Comparison of ENCODE assay signal across 8 cellular contexts in the genomic region with DNA sequence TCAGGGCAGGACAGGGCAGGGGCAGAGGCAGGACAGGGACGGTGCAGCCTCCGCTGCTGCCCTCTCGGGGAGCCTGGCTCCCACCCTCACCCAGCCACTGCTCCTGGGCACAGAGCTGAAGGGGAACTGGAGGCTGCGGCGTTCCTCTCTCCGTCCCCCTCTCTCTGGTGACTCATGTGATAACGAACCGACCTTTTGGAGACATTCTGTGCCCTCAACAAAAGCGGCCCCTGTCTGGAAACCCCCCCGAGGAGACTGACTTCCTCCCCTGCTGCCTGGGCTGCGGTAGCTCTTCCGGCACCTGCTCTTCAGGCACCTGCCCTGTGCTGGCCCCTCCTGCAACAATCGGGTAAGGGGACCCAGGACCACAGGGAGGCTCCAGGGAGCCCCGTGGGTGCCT.
DNase-seq lines count a peak whose midpoint lies in the region; ATAC-seq and TF ChIP-seq lines count a peak whose summit lies in the region.
"Not testable (repeated sequence)": the region's sequence is repeated elsewhere in the genome, so short reads cannot be mapped to it uniquely, and the experiment has no call there.

No MANE protein-coding gene starts in this region.

- H3K9me3 Mint-ChIP-seq in type B pancreatic cell, result not testable (repeated sequence)

- not testable (repeated sequence) for TF ChIP-seq CTCF in colonic mucosa (IDR thresholded peaks at IDR 0.05); right lobe of liver (IDR thresholded peaks at IDR 0.05); type B pancreatic cell (conservative IDR thresholded peaks at IDR 0.05)

- 60% methylated on average over 1 of the region's 14 CpGs for WGBS in right lobe of liver (ENCODE audit: insufficient coverage, low coverage, low lambda C conversion rate, missing lambda C conversion rate)

- TF ChIP-seq POLR2A in GM18505 (IDR thresholded peaks at IDR 0.05; ENCODE audit: borderline replicate concordance, extremely low read depth, insufficient read depth, insufficient read length), result not testable (repeated sequence)
- peak; percentile 44 for TF ChIP-seq POLR2A in right lobe of liver (IDR thresholded peaks at IDR 0.05)

- peak; percentile 56 for ATAC-seq in GM18505 (IDR thresholded peaks at IDR 0.05; ENCODE audit: unreplicated experiment)
- peak; percentile 60 for ATAC-seq in HG02943 (IDR thresholded peaks at IDR 0.05; ENCODE audit: low read depth, unreplicated experiment)
- peak; percentile 51 to 69 (median 56) for ATAC-seq in right lobe of liver

- not testable (repeated sequence) for H3K4me1 ChIP-seq in SJSA1 (replicated peaks); colonic mucosa; right lobe of liver

- H3K27ac ChIP-seq in SJSA1, colonic mucosa, right lobe of liver: not testable (repeated sequence)

- not testable (repeated sequence) for H3K4me3 ChIP-seq in SJSA1, colonic mucosa, right lobe of liver

- not testable (repeated sequence) for H3K4me1 Mint-ChIP-seq in type B pancreatic cell (ENCODE audit: unreplicated experiment)

- not testable (repeated sequence) for H3K36me3 ChIP-seq in SJSA1, colonic mucosa, right lobe of liver

- not testable (repeated sequence) for H3K27me3 Mint-ChIP-seq in type B pancreatic cell

- DNase-seq in SJSA1 (ENCODE audit: low read depth in 1 of 2, low spot score in 2 of 2) (peak; percentile 0 to 32), colonic mucosa (peak; percentile 25), right lobe of liver (peak in 2 of 3 donors; percentile 20 to 48), type B pancreatic cell (ENCODE audit: extremely low spot score, unreplicated experiment) (peak; percentile 49)
- DNase-seq in activated CD8-positive, alpha-beta memory T cell treated with anti-CD3 and anti-CD28 coated beads, Interleukin-2, amount 50 U/mL, for 48 hours, result peak; percentile 73
- peak; percentile 70 to 79 for DNase-seq in stimulated activated CD4-positive, alpha-beta T cell treated with anti-CD3 and anti-CD28 coated beads, Interleukin-2, amount 100 ng/mL, for 24 hours

- H3K9me3 ChIP-seq in SJSA1 (replicated peaks); colonic mucosa; right lobe of liver: not testable (repeated sequence)

- H3K27ac Mint-ChIP-seq in type B pancreatic cell, result not testable (repeated sequence)

- not testable (repeated sequence) for H3K9ac ChIP-seq in colonic mucosa (ENCODE audit: low read depth in 2 of 2, low read length in 2 of 2)

- H3K4me3 Mint-ChIP-seq in type B pancreatic cell, result not testable (repeated sequence)

- H3K36me3 Mint-ChIP-seq in type B pancreatic cell, result not testable (repeated sequence)

- intact Hi-C loops in colonic mucosa (cut with DNase I); right lobe of liver (cut with DNase I): not testable (repeated sequence)

- H3K27me3 ChIP-seq in SJSA1 (replicated peaks); colonic mucosa; right lobe of liver: not testable (repeated sequence)

Comparison
In these comparisons a context has a peak if more than half of its experiments do, and no peak if none do; other contexts are left out.
1. DNase-seq: peak in every context shown above with its lines; median percentile 74 in stimulated activated CD4-positive, alpha-beta T cell treated with anti-CD3 and anti-CD28 coated beads, Interleukin-2, amount 100 ng/mL, for 24 hours; 73 in activated CD8-positive, alpha-beta memory T cell treated with anti-CD3 and anti-CD28 coated beads, Interleukin-2, amount 50 U/mL, for 48 hours; 49 in type B pancreatic cell; 34 in right lobe of liver; 25 in colonic mucosa; 16 in SJSA1.